ENCODE assay signal across 24 cellular contexts in the genomic region with DNA sequence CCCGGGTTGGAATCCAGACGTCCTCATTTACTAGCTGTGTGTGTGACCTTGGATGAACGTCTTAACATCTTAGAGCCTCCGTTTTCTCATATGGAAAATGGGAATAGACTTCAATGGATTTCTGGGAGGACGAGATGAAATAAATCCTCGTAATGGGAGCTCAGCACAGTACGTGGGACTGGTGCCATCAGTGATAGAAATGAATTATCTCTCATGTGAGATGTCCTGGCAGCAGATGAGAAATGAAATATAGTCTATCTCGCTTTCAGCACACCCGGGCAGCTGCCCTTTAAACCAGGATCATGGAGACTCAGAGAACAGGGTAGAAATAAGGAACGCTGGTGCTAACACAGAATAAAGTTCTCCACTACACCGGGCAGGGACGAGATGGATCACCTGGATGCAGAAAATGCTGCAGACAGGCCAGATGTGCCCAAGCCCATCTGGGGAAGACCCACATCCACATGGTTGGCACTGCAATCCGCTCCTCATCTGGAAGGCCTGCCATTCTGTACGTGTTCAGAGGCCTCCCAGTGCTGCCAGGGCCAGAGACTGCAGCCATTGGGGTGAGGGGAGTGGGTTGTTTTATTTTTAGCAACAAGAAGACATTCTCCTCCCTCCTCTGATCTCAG. TPM values are rescaled to one million over a fixed set of nuclear protein-coding genes. Genes with fewer than 3 reads are reported as not detected.
"Had no signal": no experiment of that assay in that cellular context is flagged by ENCODE, and none has a peak within 500 bp of the region (broad histone marks: within the 10 kb centered on the region; RNA-seq: fewer than 3 reads in every experiment).

No MANE protein-coding gene starts in this region.

- ATAC-seq: heart right ventricle; left cardiac atrium; left ventricle myocardium superior; right cardiac atrium; stimulated activated effector memory CD8-positive, alpha-beta T cell treated with anti-CD3 and anti-CD28 coated beads, Interleukin-12 subunit alpha, Interleukin-12 subunit beta, amount 100 ng/mL, for 72 hours had no signal

- H3K9me3 Mint-ChIP-seq: endodermal cell; nephron progenitor cell; stimulated activated effector memory CD8-positive, alpha-beta T cell treated with anti-CD3 and anti-CD28 coated beads, Interleukin-12 subunit alpha, Interleukin-12 subunit beta, amount 100 ng/mL, for 72 hours had no signal

- H3K27ac Mint-ChIP-seq: endodermal cell; naive B cell; nephron progenitor cell; stimulated activated effector memory CD8-positive, alpha-beta T cell treated with anti-CD3 and anti-CD28 coated beads, Interleukin-12 subunit alpha, Interleukin-12 subunit beta, amount 100 ng/mL, for 72 hours had no signal

- DNase-seq: central memory CD4-positive, alpha-beta T cell; effector CD4-positive, alpha-beta T cell; endodermal cell; erythroblast; foreskin melanocyte; heart right ventricle; hypothalamus; left cardiac atrium; left ventricle myocardium superior; mesenchymal stem cell; naive B cell; nephron progenitor cell; ovary; right cardiac atrium; stimulated activated CD4-positive, alpha-beta T cell treated with anti-CD3 and anti-CD28 coated beads, Interleukin-4, amount 100 ng/mL, for 1 hour; stimulated activated CD8-positive, alpha-beta memory T cell treated with anti-CD3 and anti-CD28 coated beads, Interleukin-4, amount 100 ng/mL, for 48 hours; stomach; thyroid gland; upper lobe of left lung had no signal

- H3K4me3 Mint-ChIP-seq: endodermal cell; naive B cell; nephron progenitor cell; stimulated activated effector memory CD8-positive, alpha-beta T cell treated with anti-CD3 and anti-CD28 coated beads, Interleukin-12 subunit alpha, Interleukin-12 subunit beta, amount 100 ng/mL, for 72 hours had no signal

- H3K4me1 Mint-ChIP-seq: stimulated activated effector memory CD8-positive, alpha-beta T cell treated with anti-CD3 and anti-CD28 coated beads, Interleukin-12 subunit alpha, Interleukin-12 subunit beta, amount 100 ng/mL, for 72 hours had no signal

- H3K36me3 Mint-ChIP-seq: naive B cell; stimulated activated effector memory CD8-positive, alpha-beta T cell treated with anti-CD3 and anti-CD28 coated beads, Interleukin-12 subunit alpha, Interleukin-12 subunit beta, amount 100 ng/mL, for 72 hours had no signal

RNA-seq across cellular contexts. Expression of gene EMX2, which starts 11.1 kb away (rescaled TPM):
- total RNA-seq: chondrocyte, dermis microvascular lymphatic vessel endothelial cell, endothelial cell of umbilical vein, stomach had no signal
- polyA plus RNA-seq: endothelial cell of umbilical vein, lung had no signal
